In the genomic region with DNA sequence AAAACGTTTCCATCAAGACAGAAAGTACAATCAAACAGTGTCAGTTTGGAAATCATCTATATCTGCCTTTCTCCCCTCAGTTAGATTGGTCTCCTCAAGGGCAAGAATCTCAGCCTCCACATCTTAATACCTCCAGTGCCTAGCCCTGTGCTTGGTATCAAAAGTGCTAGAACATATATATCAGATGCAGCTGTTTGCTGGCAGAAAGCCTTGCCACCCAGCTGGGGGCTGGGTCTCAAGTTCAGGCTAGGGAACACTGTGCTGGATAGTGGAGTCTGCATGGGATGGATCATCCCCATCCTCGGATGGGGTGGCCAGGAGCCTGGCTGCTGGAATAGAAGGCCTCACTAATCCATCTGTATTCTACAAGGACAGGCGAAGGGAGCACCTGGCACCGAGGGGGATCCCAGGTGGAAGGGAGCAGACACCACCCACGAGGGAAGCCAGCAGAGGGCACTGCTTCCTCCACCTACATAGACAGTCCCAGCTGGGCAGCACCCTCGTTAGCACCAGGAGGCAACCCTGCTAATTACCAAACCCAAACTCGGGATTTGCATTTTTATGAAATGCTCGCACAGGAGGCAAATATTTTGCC, we compare ENCODE assay signal across 9 cellular contexts.
A peak's percentile ranks its signal among the peaks of the same experiment; 100 is the strongest.
DNase-seq lines count a peak whose midpoint lies in the region; ATAC-seq and TF ChIP-seq lines count a peak whose summit lies in the region.
"Had no signal": no experiment of that assay in that cellular context is flagged by ENCODE, and none has a peak within 500 bp of the region (broad histone marks: within the 10 kb centered on the region; RNA-seq: fewer than 3 reads in every experiment).

No MANE protein-coding gene starts in this region.

- TF ChIP-seq CTCF in WTC11 (IDR thresholded peaks at IDR 0.05) (no peak), neural crest cell (conservative IDR thresholded peaks at IDR 0.05) (peak; percentile 33)

- H3K9me3 Mint-ChIP-seq in WTC11 (no peaks in the 10 kb centered on the region), neural crest cell (no peaks in the 10 kb centered on the region)
- H3K9me3 Mint-ChIP-seq: T-cell had no signal

- POLR2A ChIA-PET in HEK293T (lab: Yijun Ruan, JAX) (no interaction called here), WTC11 (lab: Charles Lee) (interaction anchor here (0.7 kb wide), 1 partner anchor 331 kb away, joined by 4 read pairs; no protein-coding TSS in a partner anchor)

- ATAC-seq in WTC11, result peak; percentile 38
- no peak for ATAC-seq in HG03025 (IDR thresholded peaks at IDR 0.05; ENCODE audit: low FRiP score, unreplicated experiment)
- no peak for ATAC-seq in GM19455 (IDR thresholded peaks at IDR 0.05; ENCODE audit: unreplicated experiment)
- ATAC-seq in HG03378 (IDR thresholded peaks at IDR 0.05; ENCODE audit: unreplicated experiment), result no peak
- ATAC-seq: T-cell had no signal

- H3K4me1 Mint-ChIP-seq in WTC11 (peaks cover 33% of the 10 kb centered on the region), neural crest cell (peaks cover 8% of the 10 kb centered on the region)
- H3K4me1 Mint-ChIP-seq: T-cell had no signal

- DNase-seq in NCI-H345 (lab: John Stamatoyannopoulos, UW) (peak; percentile 17), NCI-H345 treated with DMSO at 0.1 percent for 48 hours (lab: John Stamatoyannopoulos, UW; ENCODE audit: unreplicated experiment) (no peak), HEK293T (ENCODE audit: extremely low spot score) (peak; percentile 32), WTC11 (ENCODE audit: low spot score) (peak; percentile 41), neural crest cell (ENCODE audit: low read depth, low spot score) (no peak)

- CTCF ChIA-PET in HEK293T (lab: Yijun Ruan, JAX), result interaction anchor here (0.6 to 1.2 kb wide), 3 partner anchors 14 to 368 kb away, joined by 3 to 6 read pairs (median 4); no protein-coding TSS in a partner anchor
- CTCF ChIA-PET in WTC11 (lab: Charles Lee), result interaction anchor here (0.6 to 3.0 kb wide), 11 partner anchors 19 to 454 kb away, joined by 3 to 16 read pairs (median 4); no protein-coding TSS in a partner anchor

- H3K27ac Mint-ChIP-seq in WTC11 (no peak overlapping the region), neural crest cell (ENCODE audit: unreplicated experiment) (no peak overlapping the region)
- H3K27ac Mint-ChIP-seq: T-cell had no signal

- H3K4me3 Mint-ChIP-seq in WTC11 (no peak overlapping the region), neural crest cell (no peak overlapping the region)
- H3K4me3 Mint-ChIP-seq: T-cell had no signal

- H3K27me3 Mint-ChIP-seq in WTC11 (ENCODE audit: low read depth) (no peaks in the 10 kb centered on the region; the same call in 1 of the 2 replicates), neural crest cell (ENCODE audit: low read depth) (no peaks in the 10 kb centered on the region)

- H3K36me3 Mint-ChIP-seq in WTC11 (no peaks in the 10 kb centered on the region), neural crest cell (ENCODE audit: low read depth) (no peaks in the 10 kb centered on the region)
- H3K36me3 Mint-ChIP-seq: T-cell had no signal

TF ChIP-seq in HEK293T, 16 proteins besides CTCF, POLR2A, EP300 and RAD21:
- TF ChIP-seq FOXM1 (IDR thresholded peaks at IDR 0.05; ENCODE audit: borderline replicate concordance), result no peak
- TF ChIP-seq CTBP1 (IDR thresholded peaks at IDR 0.05; ENCODE audit: borderline replicate concordance), result no peak
- no peak for TF ChIP-seq ARNT (IDR thresholded peaks at IDR 0.05)
- TF ChIP-seq TARDBP (IDR thresholded peaks at IDR 0.05), result no peak
- no peak for TF ChIP-seq LEF1 (IDR thresholded peaks at IDR 0.05; ENCODE audit: borderline replicate concordance)
- TF ChIP-seq FOXA1 (IDR thresholded peaks at IDR 0.05), result no peak
- TF ChIP-seq ELF4 (IDR thresholded peaks at IDR 0.05), result no peak
- TF ChIP-seq HDGF (IDR thresholded peaks at IDR 0.05; ENCODE audit: borderline replicate concordance), result no peak
- TF ChIP-seq NFRKB (IDR thresholded peaks at IDR 0.05), result no peak
- no peak for TF ChIP-seq FOXK2 (IDR thresholded peaks at IDR 0.05)
- no peak for TF ChIP-seq ZNF384 (IDR thresholded peaks at IDR 0.05)
- no peak for TF ChIP-seq L3MBTL2 (conservative IDR thresholded peaks at IDR 0.05)
TF ChIP-seq in HEK293T: peak in this region for 0.

TF ChIP-seq in WTC11, 78 proteins besides CTCF, POLR2A, EP300 and RAD21:
- TF ChIP-seq RORB (CRISPR knock-in tag; IDR thresholded peaks at IDR 0.05) (no peak), ZNF423 (CRISPR knock-in tag; IDR thresholded peaks at IDR 0.05) (peak; percentile 23; the same call in 1 of the 2 replicates), NR1H2 (CRISPR knock-in tag; IDR thresholded peaks at IDR 0.05) (no peak), NR3C1 (CRISPR knock-in tag; conservative IDR thresholded peaks at IDR 0.05; ENCODE audit: low read depth) (no peak), TEAD1 (CRISPR knock-in tag; IDR thresholded peaks at IDR 0.05) (no peak)
- TF ChIP-seq, protein P1, sequence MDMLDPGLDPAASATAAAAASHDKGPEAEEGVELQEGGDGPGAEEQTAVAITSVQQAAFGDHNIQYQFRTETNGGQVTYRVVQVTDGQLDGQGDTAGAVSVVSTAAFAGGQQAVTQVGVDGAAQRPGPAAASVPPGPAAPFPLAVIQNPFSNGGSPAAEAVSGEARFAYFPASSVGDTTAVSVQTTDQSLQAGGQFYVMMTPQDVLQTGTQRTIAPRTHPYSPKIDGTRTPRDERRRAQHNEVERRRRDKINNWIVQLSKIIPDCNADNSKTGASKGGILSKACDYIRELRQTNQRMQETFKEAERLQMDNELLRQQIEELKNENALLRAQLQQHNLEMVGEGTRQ (CRISPR knock-in tag; IDR thresholded peaks at IDR 0.05), result no peak
- TF ChIP-seq, protein P2, sequence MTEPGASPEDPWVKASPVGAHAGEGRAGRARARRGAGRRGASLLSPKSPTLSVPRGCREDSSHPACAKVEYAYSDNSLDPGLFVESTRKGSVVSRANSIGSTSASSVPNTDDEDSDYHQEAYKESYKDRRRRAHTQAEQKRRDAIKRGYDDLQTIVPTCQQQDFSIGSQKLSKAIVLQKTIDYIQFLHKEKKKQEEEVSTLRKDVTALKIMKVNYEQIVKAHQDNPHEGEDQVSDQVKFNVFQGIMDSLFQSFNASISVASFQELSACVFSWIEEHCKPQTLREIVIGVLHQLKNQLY (CRISPR knock-in tag; IDR thresholded peaks at IDR 0.05), result no peak

Comparison
In these comparisons a context has a peak if more than half of its experiments do, and no peak if none do; other contexts are left out.
1. DNase-seq: peak in NCI-H345 (single experiment), HEK293T (single experiment) and WTC11 (single experiment); none in NCI-H345 treated with DMSO at 0.1 percent for 48 hours (single experiment) and neural crest cell (single experiment).